In the genomic region with DNA sequence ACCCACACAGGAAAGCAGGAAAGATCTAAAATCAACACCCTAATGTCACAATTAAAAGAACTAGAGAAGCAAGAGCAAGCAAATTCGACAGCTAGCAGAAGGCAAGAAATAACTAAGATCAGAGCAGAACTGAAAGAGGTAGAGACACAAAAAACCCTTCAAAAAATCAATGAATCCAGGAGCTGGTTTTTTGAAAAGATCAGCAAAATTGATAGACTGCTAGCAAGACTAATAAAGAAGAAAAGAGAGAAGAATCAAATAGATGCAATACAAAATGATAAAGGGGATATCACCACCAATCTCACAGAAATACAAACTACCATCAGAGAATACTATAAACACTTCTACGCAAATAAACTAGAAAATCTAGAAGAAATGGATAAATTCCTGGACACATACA, we compare ENCODE assay signal across 3 cellular contexts. TPM values are rescaled to one million over a fixed set of nuclear protein-coding genes. Genes with fewer than 3 reads are reported as not detected.
"Had no signal": no experiment of that assay in that cellular context is flagged by ENCODE, and none has a peak within 500 bp of the region (broad histone marks: within the 10 kb centered on the region; RNA-seq: fewer than 3 reads in every experiment).

No MANE protein-coding gene starts in this region.

RNA-seq across cellular contexts. Expression of gene GDF7, which starts 47.5 kb away (rescaled TPM):
- total RNA-seq: epithelial cell of proximal tubule, foreskin keratinocyte had no signal
- polyA plus RNA-seq: fibroblast of lung, foreskin keratinocyte had no signal
